ENCODE assay signal across 13 cellular contexts in genomic region chr18:5979971-5980457, GRCh38.
A peak's percentile ranks its signal among the peaks of the same experiment; 100 is the strongest.
DNase-seq lines count a peak whose midpoint lies in the region; ATAC-seq and TF ChIP-seq lines count a peak whose summit lies in the region.
"Had no signal": no experiment of that assay in that cellular context is flagged by ENCODE, and none has a peak within 500 bp of the region (broad histone marks: within the 10 kb centered on the region; RNA-seq: fewer than 3 reads in every experiment).

No MANE protein-coding gene starts in this region.

- no peaks in the 10 kb centered on the region for H3K9me3 Mint-ChIP-seq in stimulated activated naive CD8-positive, alpha-beta T cell treated with anti-CD3 and anti-CD28 coated beads, Interleukin-15, amount 100 ng/mL, for 72 hours
- H3K9me3 Mint-ChIP-seq in mesothelial cell of epicardium, result no peaks in the 10 kb centered on the region

- TF ChIP-seq CTCF in mesothelial cell of epicardium (IDR thresholded peaks at IDR 0.05; ENCODE audit: unreplicated experiment), result no peak

- ATAC-seq in stimulated activated naive CD8-positive, alpha-beta T cell treated with anti-CD3 and anti-CD28 coated beads, Interleukin-15, amount 100 ng/mL, for 72 hours, result peak; percentile 63
- ATAC-seq in stimulated activated naive CD8-positive, alpha-beta T cell treated with anti-CD3 and anti-CD28 coated beads, Interleukin-15, Interleukin-2, amounts not matched to agents 100 U/mL and 50 U/mL, for 24 hours, result no peak
- peak; percentile 72 for ATAC-seq in HG02610 (IDR thresholded peaks at IDR 0.05; ENCODE audit: unreplicated experiment)
- peak; percentile 61 for ATAC-seq in HG03469 (IDR thresholded peaks at IDR 0.05; ENCODE audit: unreplicated experiment)

- H3K4me1 Mint-ChIP-seq in stimulated activated naive CD8-positive, alpha-beta T cell treated with anti-CD3 and anti-CD28 coated beads, Interleukin-15, amount 100 ng/mL, for 72 hours, result peaks cover 17% of the 10 kb centered on the region
- H3K4me1 Mint-ChIP-seq in mesothelial cell of epicardium, result peaks cover 22% of the 10 kb centered on the region

- H3K36me3 Mint-ChIP-seq in mesothelial cell of epicardium, result peaks cover under 1% of the 10 kb centered on the region

- no peak for DNase-seq in stimulated activated naive CD8-positive, alpha-beta T cell treated with anti-CD3 and anti-CD28 coated beads, Interleukin-15, amount 100 ng/mL, for 72 hours
- no peak for DNase-seq in stimulated activated naive CD8-positive, alpha-beta T cell treated with anti-CD3 and anti-CD28 coated beads, Interleukin-15, Interleukin-2, amounts not matched to agents 100 U/mL and 50 U/mL, for 24 hours
- DNase-seq in mesothelial cell of epicardium (ENCODE audit: low spot score in 2 of 2, unreplicated experiment in 2 of 2) (no peak), SKM-1 (lab: John Stamatoyannopoulos, UW; ENCODE audit: unreplicated experiment) (no peak), hypothalamus (lab: John Stamatoyannopoulos, UW) (no peak)
- DNase-seq in stimulated activated CD4-positive, alpha-beta T cell treated with anti-CD3 and anti-CD28 coated beads, Interleukin-1b, Interleukin-23, amount 100 ng/mL, for 48 hours, result no peak
- DNase-seq: effector CD8-positive, alpha-beta T cell; NCI-H1930; SIG-M5; stimulated activated CD4-positive, alpha-beta T cell treated with anti-CD3 and anti-CD28 coated beads, Interleukin-12 subunit alpha, Interleukin-12 subunit beta, amount 100 ng/mL, for 4 hours; stimulated activated naive CD4-positive, alpha-beta T cell treated with Interleukin-2 at 50 U/mL for 16 hours had no signal

- H3K27me3 Mint-ChIP-seq in stimulated activated naive CD8-positive, alpha-beta T cell treated with anti-CD3 and anti-CD28 coated beads, Interleukin-15, amount 100 ng/mL, for 72 hours, result no peaks in the 10 kb centered on the region
- no peaks in the 10 kb centered on the region for H3K27me3 Mint-ChIP-seq in mesothelial cell of epicardium (ENCODE audit: low read depth)

- peak overlapping the region in 1 of 2 donors; percentile 76 for H3K27ac Mint-ChIP-seq in stimulated activated naive CD8-positive, alpha-beta T cell treated with anti-CD3 and anti-CD28 coated beads, Interleukin-15, amount 100 ng/mL, for 72 hours
- no peak overlapping the region for H3K27ac Mint-ChIP-seq in mesothelial cell of epicardium

- no peak overlapping the region for H3K4me3 Mint-ChIP-seq in stimulated activated naive CD8-positive, alpha-beta T cell treated with anti-CD3 and anti-CD28 coated beads, Interleukin-15, amount 100 ng/mL, for 72 hours
- no peak overlapping the region for H3K4me3 Mint-ChIP-seq in mesothelial cell of epicardium
